9 cellular contexts compared by ENCODE assay signal in the genomic region with DNA sequence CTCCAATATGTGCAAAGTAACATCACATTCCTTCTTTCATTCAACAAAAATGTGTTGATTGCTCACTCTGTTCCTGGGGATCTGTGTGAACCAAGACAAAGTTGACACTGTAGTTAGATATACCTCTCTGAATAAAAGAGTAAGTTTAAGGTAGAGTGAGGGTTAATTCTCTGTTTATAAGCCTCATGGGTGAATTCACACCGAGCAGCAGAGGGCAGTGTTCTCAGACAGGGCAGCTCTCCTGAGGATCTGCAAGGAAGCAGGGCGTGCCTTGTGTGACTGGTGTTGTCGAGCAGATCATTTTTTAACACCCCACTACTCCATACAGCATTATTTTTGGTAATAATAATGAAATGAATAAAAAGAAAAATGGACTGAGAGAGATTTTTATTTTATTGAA.
DNase-seq lines count a peak whose midpoint lies in the region; ATAC-seq and TF ChIP-seq lines count a peak whose summit lies in the region.
"Had no signal": no experiment of that assay in that cellular context is flagged by ENCODE, and none has a peak within 500 bp of the region (broad histone marks: within the 10 kb centered on the region; RNA-seq: fewer than 3 reads in every experiment).

No MANE protein-coding gene starts in this region.

- DNase-seq in CD1c-positive myeloid dendritic cell (ENCODE audit: extremely low spot score), result peak; percentile 44
- DNase-seq in NCI-H1048 (lab: John Stamatoyannopoulos, UW), result peak; percentile 0
- DNase-seq in WERI-Rb-1, result peak; percentile 67
- DNase-seq in foreskin fibroblast, result peak in 1 of 2 donors; percentile 29
- DNase-seq in stimulated activated CD4-positive, alpha-beta T cell treated with anti-CD3 and anti-CD28 coated beads, Interleukin-2, amount 100 ng/mL, for 48 hours, result peak; percentile 23 to 28
- no peak for DNase-seq in NCI-H774 (lab: John Stamatoyannopoulos, UW)
- no peak for DNase-seq in effector CD4-positive, alpha-beta T cell

- ATAC-seq in GM19397 (IDR thresholded peaks at IDR 0.05; ENCODE audit: unreplicated experiment), result peak; percentile 67

- H3K9me3 ChIP-seq in WERI-Rb-1 (ENCODE audit: severe bottlenecking), result no peaks in the 10 kb centered on the region
- H3K9me3 ChIP-seq: upper lobe of left lung had no signal

- no peaks in the 10 kb centered on the region for H3K36me3 ChIP-seq in WERI-Rb-1
- H3K36me3 ChIP-seq: upper lobe of left lung had no signal

- H3K4me3 ChIP-seq in WERI-Rb-1 (ENCODE audit: low read depth, low read length) (no peak overlapping the region), foreskin fibroblast (ENCODE audit: low read depth in 1 of 2, low read length in 2 of 2) (no peak overlapping the region)
- H3K4me3 ChIP-seq: upper lobe of left lung had no signal

- H3K27me3 ChIP-seq in WERI-Rb-1 (ENCODE audit: insufficient read depth, low read depth, severe bottlenecking), result no peaks in the 10 kb centered on the region
- H3K27me3 ChIP-seq: upper lobe of left lung had no signal

- peak; percentile 58 for TF ChIP-seq CTCF in WERI-Rb-1 (IDR thresholded peaks at IDR 0.05; ENCODE audit: low read depth, low read length)
- peak; percentile 55 for TF ChIP-seq CTCF in foreskin fibroblast (IDR thresholded peaks at IDR 0.05; ENCODE audit: low read depth, low read length)

- H3K27ac ChIP-seq in WERI-Rb-1, result no peak overlapping the region
- H3K27ac ChIP-seq: upper lobe of left lung had no signal

Comparison
In these comparisons a context has a peak if more than half of its experiments do, and no peak if none do; other contexts are left out.
1. DNase-seq: peak in CD1c-positive myeloid dendritic cell (single experiment), NCI-H1048 (single experiment), WERI-Rb-1 (single experiment) and stimulated activated CD4-positive, alpha-beta T cell treated with anti-CD3 and anti-CD28 coated beads, Interleukin-2, amount 100 ng/mL, for 48 hours (2 of 2); none in NCI-H774 (single experiment) and effector CD4-positive, alpha-beta T cell (single experiment).